In the genomic region with DNA sequence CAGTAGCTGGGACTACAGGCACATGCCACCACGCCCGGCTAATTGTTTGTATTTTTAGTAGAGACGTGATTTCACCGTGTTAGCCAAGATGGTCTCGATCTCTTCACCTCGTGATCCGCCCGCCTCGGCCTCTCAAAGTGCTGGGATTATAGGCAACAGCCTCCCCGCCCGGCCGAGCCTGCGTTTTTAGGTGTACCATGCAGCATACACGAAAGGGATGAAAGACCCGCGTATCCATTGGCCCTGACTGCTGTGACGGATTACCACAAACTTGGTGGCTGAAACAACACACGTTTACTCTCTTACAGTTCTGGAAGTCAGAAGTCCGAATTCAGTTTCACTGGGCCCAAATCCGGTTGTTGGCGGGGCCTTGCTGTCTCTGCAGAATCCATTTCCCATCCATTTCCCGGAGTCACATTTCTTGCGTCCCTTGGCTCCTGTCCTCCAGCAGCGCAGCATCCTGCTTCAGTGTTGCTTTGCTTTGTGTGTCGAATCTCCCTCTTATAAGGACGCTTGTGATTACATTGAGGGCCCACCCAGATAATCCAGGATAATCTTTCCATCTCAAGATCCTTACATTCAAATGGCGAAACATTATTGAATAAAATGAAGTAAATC, we compare ENCODE assay signal across 1 cellular context.
TF ChIP-seq lines count a peak whose summit lies in the region.

No MANE protein-coding gene starts in this region.

TF ChIP-seq in GM23338, 12 proteins besides CTCF, POLR2A, EP300 and RAD21 (continued from another document):
- TF ChIP-seq, protein P1, sequence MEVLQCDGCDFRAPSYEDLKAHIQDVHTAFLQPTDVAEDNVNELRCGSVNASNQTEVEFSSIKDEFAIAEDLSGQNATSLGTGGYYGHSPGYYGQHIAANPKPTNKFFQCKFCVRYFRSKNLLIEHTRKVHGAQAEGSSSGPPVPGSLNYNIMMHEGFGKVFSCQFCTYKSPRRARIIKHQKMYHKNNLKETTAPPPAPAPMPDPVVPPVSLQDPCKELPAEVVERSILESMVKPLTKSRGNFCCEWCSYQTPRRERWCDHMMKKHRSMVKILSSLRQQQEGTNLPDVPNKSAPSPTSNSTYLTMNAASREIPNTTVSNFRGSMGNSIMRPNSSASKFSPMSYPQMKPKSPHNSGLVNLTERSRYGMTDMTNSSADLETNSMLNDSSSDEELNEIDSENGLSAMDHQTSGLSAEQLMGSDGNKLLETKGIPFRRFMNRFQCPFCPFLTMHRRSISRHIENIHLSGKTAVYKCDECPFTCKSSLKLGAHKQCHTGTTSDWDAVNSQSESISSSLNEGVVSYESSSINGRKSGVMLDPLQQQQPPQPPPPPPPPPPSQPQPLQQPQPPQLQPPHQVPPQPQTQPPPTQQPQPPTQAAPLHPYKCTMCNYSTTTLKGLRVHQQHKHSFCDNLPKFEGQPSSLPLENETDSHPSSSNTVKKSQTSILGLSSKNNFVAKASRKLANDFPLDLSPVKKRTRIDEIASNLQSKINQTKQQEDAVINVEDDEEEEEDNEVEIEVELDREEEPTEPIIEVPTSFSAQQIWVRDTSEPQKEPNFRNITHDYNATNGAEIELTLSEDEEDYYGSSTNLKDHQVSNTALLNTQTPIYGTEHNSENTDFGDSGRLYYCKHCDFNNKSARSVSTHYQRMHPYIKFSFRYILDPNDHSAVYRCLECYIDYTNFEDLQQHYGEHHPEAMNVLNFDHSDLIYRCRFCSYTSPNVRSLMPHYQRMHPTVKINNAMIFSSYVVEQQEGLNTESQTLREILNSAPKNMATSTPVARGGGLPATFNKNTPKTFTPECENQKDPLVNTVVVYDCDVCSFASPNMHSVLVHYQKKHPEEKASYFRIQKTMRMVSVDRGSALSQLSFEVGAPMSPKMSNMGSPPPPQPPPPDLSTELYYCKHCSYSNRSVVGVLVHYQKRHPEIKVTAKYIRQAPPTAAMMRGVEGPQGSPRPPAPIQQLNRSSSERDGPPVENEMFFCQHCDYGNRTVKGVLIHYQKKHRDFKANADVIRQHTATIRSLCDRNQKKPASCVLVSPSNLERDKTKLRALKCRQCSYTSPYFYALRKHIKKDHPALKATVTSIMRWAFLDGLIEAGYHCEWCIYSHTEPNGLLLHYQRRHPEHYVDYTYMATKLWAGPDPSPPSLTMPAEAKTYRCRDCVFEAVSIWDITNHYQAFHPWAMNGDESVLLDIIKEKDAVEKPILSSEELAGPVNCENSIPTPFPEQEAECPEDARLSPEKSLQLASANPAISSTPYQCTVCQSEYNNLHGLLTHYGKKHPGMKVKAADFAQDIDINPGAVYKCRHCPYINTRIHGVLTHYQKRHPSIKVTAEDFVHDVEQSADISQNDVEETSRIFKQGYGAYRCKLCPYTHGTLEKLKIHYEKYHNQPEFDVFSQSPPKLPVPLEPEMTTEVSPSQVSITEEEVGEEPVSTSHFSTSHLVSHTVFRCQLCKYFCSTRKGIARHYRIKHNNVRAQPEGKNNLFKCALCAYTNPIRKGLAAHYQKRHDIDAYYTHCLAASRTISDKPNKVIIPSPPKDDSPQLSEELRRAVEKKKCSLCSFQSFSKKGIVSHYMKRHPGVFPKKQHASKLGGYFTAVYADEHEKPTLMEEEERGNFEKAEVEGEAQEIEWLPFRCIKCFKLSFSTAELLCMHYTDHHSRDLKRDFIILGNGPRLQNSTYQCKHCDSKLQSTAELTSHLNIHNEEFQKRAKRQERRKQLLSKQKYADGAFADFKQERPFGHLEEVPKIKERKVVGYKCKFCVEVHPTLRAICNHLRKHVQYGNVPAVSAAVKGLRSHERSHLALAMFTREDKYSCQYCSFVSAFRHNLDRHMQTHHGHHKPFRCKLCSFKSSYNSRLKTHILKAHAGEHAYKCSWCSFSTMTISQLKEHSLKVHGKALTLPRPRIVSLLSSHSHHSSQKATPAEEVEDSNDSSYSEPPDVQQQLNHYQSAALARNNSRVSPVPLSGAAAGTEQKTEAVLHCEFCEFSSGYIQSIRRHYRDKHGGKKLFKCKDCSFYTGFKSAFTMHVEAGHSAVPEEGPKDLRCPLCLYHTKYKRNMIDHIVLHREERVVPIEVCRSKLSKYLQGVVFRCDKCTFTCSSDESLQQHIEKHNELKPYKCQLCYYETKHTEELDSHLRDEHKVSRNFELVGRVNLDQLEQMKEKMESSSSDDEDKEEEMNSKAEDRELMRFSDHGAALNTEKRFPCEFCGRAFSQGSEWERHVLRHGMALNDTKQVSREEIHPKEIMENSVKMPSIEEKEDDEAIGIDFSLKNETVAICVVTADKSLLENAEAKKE (CRISPR knock-in tag; IDR thresholded peaks at IDR 0.05) = no peak
